Comparison of ENCODE assay signal across 1 cellular context in genomic region chr15:41777421-41777973, GRCh38.
TF ChIP-seq lines count a peak whose summit lies in the region.

No MANE protein-coding gene starts in this region.

TF ChIP-seq in SK-N-SH treated with all-trans-retinoic acid at 6 μM for 48 hours, 23 proteins besides CTCF, POLR2A, EP300 and RAD21 (continued from another document):
- no peak for TF ChIP-seq TSHZ2 (CRISPR knock-in tag; IDR thresholded peaks at IDR 0.05)
- no peak for TF ChIP-seq TOX (CRISPR knock-in tag; IDR thresholded peaks at IDR 0.05; ENCODE audit: borderline replicate concordance)
- no peak for TF ChIP-seq PPARA (CRISPR knock-in tag; IDR thresholded peaks at IDR 0.05; ENCODE audit: borderline replicate concordance)
- no peak for TF ChIP-seq ZFP30 (CRISPR knock-in tag; IDR thresholded peaks at IDR 0.05)
- TF ChIP-seq POU6F1 (CRISPR knock-in tag; IDR thresholded peaks at IDR 0.05; ENCODE audit: borderline replicate concordance, low read depth): no peak
- TF ChIP-seq TCF4 (CRISPR knock-in tag; IDR thresholded peaks at IDR 0.05; ENCODE audit: borderline replicate concordance): no peak
- no peak for TF ChIP-seq PATZ1 (CRISPR knock-in tag; IDR thresholded peaks at IDR 0.05; ENCODE audit: borderline replicate concordance)
- no peak for TF ChIP-seq ZC3H10 (CRISPR knock-in tag; IDR thresholded peaks at IDR 0.05)
- TF ChIP-seq ISL1 (CRISPR knock-in tag; IDR thresholded peaks at IDR 0.05): no peak
- TF ChIP-seq SNAI2 (CRISPR knock-in tag; IDR thresholded peaks at IDR 0.05): no peak
- no peak for TF ChIP-seq OSR1 (CRISPR knock-in tag; IDR thresholded peaks at IDR 0.05)
- no peak for TF ChIP-seq CREB5 (CRISPR knock-in tag; IDR thresholded peaks at IDR 0.05; ENCODE audit: low read depth)
